ENCODE assay signal across 12 cellular contexts in the genomic region with DNA sequence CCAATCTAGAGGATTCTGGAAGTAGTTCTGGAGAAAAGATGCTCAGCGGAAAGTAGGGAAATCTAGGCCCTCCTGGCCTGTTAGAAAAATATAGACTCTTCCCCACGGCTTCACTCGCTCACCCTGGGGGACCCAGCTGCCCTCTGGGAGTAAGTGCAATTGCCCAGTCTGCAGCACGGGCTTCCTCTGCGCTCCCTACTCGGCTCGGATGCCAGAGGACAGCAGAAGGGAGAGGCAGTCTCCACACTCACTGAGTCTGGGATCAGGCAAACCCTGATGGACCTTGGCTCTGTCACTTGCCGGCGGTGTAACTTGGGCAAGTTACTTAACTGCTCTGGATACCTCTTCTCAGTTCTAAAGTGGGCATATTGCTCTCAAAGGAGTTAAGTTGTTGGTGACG. TPM values are rescaled to one million over a fixed set of nuclear protein-coding genes. Genes with fewer than 3 reads are reported as not detected.
DNase-seq lines count a peak whose midpoint lies in the region; ATAC-seq and TF ChIP-seq lines count a peak whose summit lies in the region.
"Had no signal": no experiment of that assay in that cellular context is flagged by ENCODE, and none has a peak within 500 bp of the region (broad histone marks: within the 10 kb centered on the region; RNA-seq: fewer than 3 reads in every experiment).

No MANE protein-coding gene starts in this region.

- H3K9me3 ChIP-seq in duodenal mucosa (ENCODE audit: control insufficient read depth in 1 of 2, low read length in 2 of 2) (no peaks in the 10 kb centered on the region), mesenchymal stem cell (ENCODE audit: control insufficient read depth, low read length) (no peaks in the 10 kb centered on the region), tibial artery (no peaks in the 10 kb centered on the region), OCI-LY7 (ENCODE audit: low read length) (no peaks in the 10 kb centered on the region)

- peak overlapping the region; percentile 51 for H3K4me2 ChIP-seq in mesenchymal stem cell (ENCODE audit: low read length, poor library complexity, severe bottlenecking)
- no peak overlapping the region for H3K4me2 ChIP-seq in OCI-LY7 (ENCODE audit: low read length)

- H2BK12ac ChIP-seq in mesenchymal stem cell (ENCODE audit: low read length in 2 of 2): no peak overlapping the region

- H3K14ac ChIP-seq in mesenchymal stem cell (ENCODE audit: low read length in 2 of 2): no peak overlapping the region

- H3K27me3 Mint-ChIP-seq in activated naive CD4-positive, alpha-beta T cell treated with anti-CD3 and anti-CD28 coated beads, Interleukin-2, amount 10 ng/mL, durations not matched to agents 7 days and 5 days: peaks cover 74% of the 10 kb centered on the region
- peaks cover 59% of the 10 kb centered on the region for H3K27me3 Mint-ChIP-seq in activated CD8-positive, alpha-beta T cell treated with anti-CD3 and anti-CD28 coated beads for 36 hours

- no peaks in the 10 kb centered on the region for H3K79me2 ChIP-seq in OCI-LY7 (ENCODE audit: insufficient read depth, low read depth, low read length)

- no peak for ATAC-seq in activated naive CD4-positive, alpha-beta T cell treated with anti-CD3 and anti-CD28 coated beads, Interleukin-2, amount 50 U/mL, for 72 hours
- no peak for ATAC-seq in HG03175 (IDR thresholded peaks at IDR 0.05; ENCODE audit: unreplicated experiment)
- ATAC-seq in activated CD8-positive, alpha-beta T cell treated with anti-CD3 and anti-CD28 coated beads for 36 hours: no peak
- ATAC-seq: foreskin keratinocyte had no signal

- H2AK5ac ChIP-seq in mesenchymal stem cell (ENCODE audit: low read length, severe bottlenecking): no peak overlapping the region

- no peak overlapping the region for H2BK120ac ChIP-seq in mesenchymal stem cell (ENCODE audit: low read depth, low read length)

- H3K4me3 ChIP-seq in duodenal mucosa (ENCODE audit: low read depth in 1 of 2, low read length in 2 of 2): peak overlapping the region; percentile 63 to 69
- peak overlapping the region in 1 of 2 experiments; percentile 83 for H3K4me3 ChIP-seq in mesenchymal stem cell (ENCODE audit: insufficient read depth in 1 of 2, low read depth in 1 of 2, low read length in 2 of 2)
- H3K4me3 ChIP-seq in tibial artery: peak overlapping the region; percentile 54
- H3K4me3 ChIP-seq in OCI-LY7 (ENCODE audit: low read depth, low read length, poor library complexity, severe bottlenecking): no peak overlapping the region

- H3K27ac Mint-ChIP-seq in activated naive CD4-positive, alpha-beta T cell treated with anti-CD3 and anti-CD28 coated beads, Interleukin-2, amount 10 ng/mL, durations not matched to agents 7 days and 5 days: no peak overlapping the region
- no peak overlapping the region for H3K27ac Mint-ChIP-seq in activated naive CD4-positive, alpha-beta T cell treated with anti-CD3 and anti-CD28 coated beads, Interleukin-2, amount 50 U/mL, for 72 hours
- no peak overlapping the region for H3K27ac Mint-ChIP-seq in activated CD8-positive, alpha-beta T cell treated with anti-CD3 and anti-CD28 coated beads for 36 hours

- no peak overlapping the region for H3K23ac ChIP-seq in mesenchymal stem cell (ENCODE audit: low read length in 2 of 2)

- POLR2A ChIA-PET in OCI-LY7 (lab: Charles Lee): interaction anchor here (0.6 kb wide), 2 partner anchors 29 to 421 kb away, joined by 3 to 4 read pairs; no protein-coding TSS in a partner anchor
- POLR2A ChIA-PET in activated CD8-positive, alpha-beta T cell treated with anti-CD3 and anti-CD28 coated beads for 36 hours (lab: Charles Lee): no interaction called here

- CTCF ChIA-PET in activated naive CD4-positive, alpha-beta T cell treated with anti-CD3 and anti-CD28 coated beads, Interleukin-2, amount 10 ng/mL, durations not matched to agents 7 days and 5 days (lab: Charles Lee): no interaction called here
- CTCF ChIA-PET in OCI-LY7 (lab: Charles Lee; ENCODE audit: unreplicated experiment): no interaction called here
- CTCF ChIA-PET in activated CD8-positive, alpha-beta T cell treated with anti-CD3 and anti-CD28 coated beads for 36 hours (lab: Charles Lee): interaction anchor here (1.4 kb wide), 1 partner anchor 120 kb away, joined by 4 read pairs; no protein-coding TSS in a partner anchor

- H4K91ac ChIP-seq in mesenchymal stem cell (ENCODE audit: low read length): no peak overlapping the region

- H3K27me3 ChIP-seq in duodenal mucosa (ENCODE audit: control insufficient read depth in 1 of 2, insufficient read depth in 2 of 2, low read length in 2 of 2) (peaks cover 43 to 63% of the 10 kb centered on the region in 2 donors), mesenchymal stem cell (ENCODE audit: control insufficient read depth in 1 of 2, insufficient read depth in 1 of 2, low read length in 2 of 2) (peaks cover 0 to 65% of the 10 kb centered on the region in 2 experiments), tibial artery (peaks cover 0 to 41% of the 10 kb centered on the region in 2 donors)

- no peaks in the 10 kb centered on the region for H4K20me1 ChIP-seq in OCI-LY7 (ENCODE audit: insufficient read depth, low read length)

- H3K36me3 ChIP-seq in duodenal mucosa (ENCODE audit: control insufficient read depth in 1 of 2, insufficient read depth in 2 of 2, low read length in 2 of 2) (no peaks in the 10 kb centered on the region), mesenchymal stem cell (ENCODE audit: control insufficient read depth in 1 of 2, insufficient read depth in 2 of 2, low read depth in 1 of 2, low read length in 2 of 2) (peaks cover 0 to 14% of the 10 kb centered on the region in 2 experiments), tibial artery (no peaks in the 10 kb centered on the region), OCI-LY7 (ENCODE audit: insufficient read depth, low read length) (no peaks in the 10 kb centered on the region)

- H4K8ac ChIP-seq in mesenchymal stem cell (ENCODE audit: low read length): no peak overlapping the region

- no peak overlapping the region for H2BK5ac ChIP-seq in mesenchymal stem cell (ENCODE audit: low read depth, low read length, poor library complexity, severe bottlenecking)

- H3K9ac ChIP-seq in duodenal mucosa (ENCODE audit: low read depth in 1 of 2, low read length in 2 of 2) (no peak overlapping the region), mesenchymal stem cell (ENCODE audit: low read length) (no peak overlapping the region)

- H3K4me1 ChIP-seq in duodenal mucosa (ENCODE audit: control insufficient read depth in 1 of 2, insufficient read depth in 2 of 2, low read length in 2 of 2) (peaks cover 13 to 25% of the 10 kb centered on the region in 2 donors), mesenchymal stem cell (ENCODE audit: control insufficient read depth, insufficient read depth, low read depth, low read length) (peaks cover 8% of the 10 kb centered on the region), tibial artery (peaks cover 0 to 30% (median 24%) of the 10 kb centered on the region in 4 donors), OCI-LY7 (ENCODE audit: insufficient read depth, low read length, poor library complexity, severe bottlenecking) (no peaks in the 10 kb centered on the region)
- H3K4me1 ChIP-seq: foreskin keratinocyte had no signal

- peaks cover 29% of the 10 kb centered on the region for H3K4me1 Mint-ChIP-seq in activated naive CD4-positive, alpha-beta T cell treated with anti-CD3 and anti-CD28 coated beads, Interleukin-2, amount 10 ng/mL, durations not matched to agents 7 days and 5 days
- H3K4me1 Mint-ChIP-seq in activated CD8-positive, alpha-beta T cell treated with anti-CD3 and anti-CD28 coated beads for 36 hours (ENCODE audit: low read depth): peaks cover 21% of the 10 kb centered on the region

- DNase-seq in activated naive CD4-positive, alpha-beta T cell treated with anti-CD3 and anti-CD28 coated beads, Interleukin-2, amount 10 ng/mL, durations not matched to agents 7 days and 5 days: no peak
- DNase-seq in activated naive CD4-positive, alpha-beta T cell treated with anti-CD3 and anti-CD28 coated beads, Interleukin-2, amount 50 U/mL, for 72 hours (ENCODE audit: low spot score in 2 of 2): no peak
- DNase-seq in mesenchymal stem cell (no peak), tibial artery (no peak), OCI-LY7 (ENCODE audit: low spot score) (no peak)
- no peak for DNase-seq in activated CD8-positive, alpha-beta T cell treated with anti-CD3 and anti-CD28 coated beads for 36 hours
- DNase-seq: activated CD8-positive, alpha-beta memory T cell treated with anti-CD3 and anti-CD28 coated beads, Interleukin-2, amount 50 U/mL, for 48 hours; foreskin keratinocyte; T1000 had no signal

- no peaks in the 10 kb centered on the region for H3K79me1 ChIP-seq in mesenchymal stem cell (replicated peaks; ENCODE audit: low read length, poor library complexity, severe bottlenecking)

- no peaks in the 10 kb centered on the region for H3K9me2 ChIP-seq in OCI-LY7 (ENCODE audit: insufficient read depth, low read length)

- no peaks in the 10 kb centered on the region for H3K9me3 Mint-ChIP-seq in activated naive CD4-positive, alpha-beta T cell treated with anti-CD3 and anti-CD28 coated beads, Interleukin-2, amount 10 ng/mL, durations not matched to agents 7 days and 5 days
- H3K9me3 Mint-ChIP-seq in activated naive CD4-positive, alpha-beta T cell treated with anti-CD3 and anti-CD28 coated beads, Interleukin-2, amount 50 U/mL, for 72 hours: no peaks in the 10 kb centered on the region
- no peaks in the 10 kb centered on the region for H3K9me3 Mint-ChIP-seq in activated CD8-positive, alpha-beta T cell treated with anti-CD3 and anti-CD28 coated beads for 36 hours

- 23% methylated on average over 10 of the region's 10 CpGs for WGBS in mesenchymal stem cell

- no TSS peak for BruUV-seq in OCI-LY7 (replicated peaks; lab: Mats Ljungman, UMichigan)

- TF ChIP-seq CTCF in tibial artery (IDR thresholded peaks at IDR 0.05): no peak
- no peak for TF ChIP-seq CTCF in OCI-LY7 (conservative IDR thresholded peaks at IDR 0.05; ENCODE audit: low read length)
- TF ChIP-seq CTCF in activated CD8-positive, alpha-beta T cell treated with anti-CD3 and anti-CD28 coated beads for 36 hours (IDR thresholded peaks at IDR 0.05): no peak

- H3K4ac ChIP-seq in mesenchymal stem cell (ENCODE audit: low read depth in 1 of 2, low read length in 2 of 2): no peak overlapping the region

- intact Hi-C loops in tibial artery (cut with DNase I; ENCODE audit: low total_unique reads) (no loop called here), OCI-LY7 (cut with micrococcal nuclease; ENCODE audit: unreplicated experiment) (loop anchor here (5.0 kb wide), 1 partner anchor 117 kb away; no protein-coding TSS in a partner anchor)
- intact Hi-C loops in activated CD8-positive, alpha-beta T cell treated with anti-CD3 and anti-CD28 coated beads for 36 hours (cut with micrococcal nuclease): no loop called here

- H3K27ac ChIP-seq in duodenal mucosa (ENCODE audit: low read depth, low read length) (no peak overlapping the region), mesenchymal stem cell (ENCODE audit: low read length, poor library complexity, severe bottlenecking) (peak overlapping the region; percentile 81), tibial artery (no peak overlapping the region), OCI-LY7 (ENCODE audit: low read depth, low read length, poor library complexity, severe bottlenecking) (no peak overlapping the region)
- H3K27ac ChIP-seq: foreskin keratinocyte had no signal

- H3K36me3 Mint-ChIP-seq in activated naive CD4-positive, alpha-beta T cell treated with anti-CD3 and anti-CD28 coated beads, Interleukin-2, amount 10 ng/mL, durations not matched to agents 7 days and 5 days: no peaks in the 10 kb centered on the region
- peaks cover 8% of the 10 kb centered on the region in 2 donors for H3K36me3 Mint-ChIP-seq in activated naive CD4-positive, alpha-beta T cell treated with anti-CD3 and anti-CD28 coated beads, Interleukin-2, amount 50 U/mL, for 72 hours
- no peaks in the 10 kb centered on the region for H3K36me3 Mint-ChIP-seq in activated CD8-positive, alpha-beta T cell treated with anti-CD3 and anti-CD28 coated beads for 36 hours (ENCODE audit: low read depth)

- peak overlapping the region; percentile 13 for H3K4me3 Mint-ChIP-seq in activated naive CD4-positive, alpha-beta T cell treated with anti-CD3 and anti-CD28 coated beads, Interleukin-2, amount 10 ng/mL, durations not matched to agents 7 days and 5 days
- no peak overlapping the region for H3K4me3 Mint-ChIP-seq in activated CD8-positive, alpha-beta T cell treated with anti-CD3 and anti-CD28 coated beads for 36 hours

- H3K18ac ChIP-seq in mesenchymal stem cell (ENCODE audit: low read depth in 1 of 2, low read length in 2 of 2): no peak overlapping the region

- H2AFZ ChIP-seq in mesenchymal stem cell (ENCODE audit: low read depth, low read length) (no peak overlapping the region), OCI-LY7 (ENCODE audit: low read length) (no peak overlapping the region)

- no peak overlapping the region for H2BK15ac ChIP-seq in mesenchymal stem cell (ENCODE audit: low read depth, poor library complexity, severe bottlenecking)

RNA-seq across cellular contexts. Expression of a gene that starts 2.1 kb away (rescaled TPM):
- total RNA-seq in activated naive CD4-positive, alpha-beta T cell treated with anti-CD3 and anti-CD28 coated beads, Interleukin-2, amount 50 U/mL, for 72 hours: not detected
- 1.1 TPM for polyA plus RNA-seq in mesenchymal stem cell (2013, experiment 1 of 2)
- polyA plus RNA-seq in mesenchymal stem cell (2013, experiment 2 of 2): 1.2 TPM
- not detected in 2 replicates for total RNA-seq in OCI-LY7 (2014; rRNA removed; shearing (Covaris generic))
- total RNA-seq in OCI-LY7 (2022): 0.37 and 0.38 TPM in 2 replicates
- under 1 TPM in 1 of 2 experiments, not detected in 1; 0.23 TPM for total RNA-seq in activated CD8-positive, alpha-beta T cell treated with anti-CD3 and anti-CD28 coated beads for 36 hours
- total RNA-seq: foreskin keratinocyte, mononuclear cell had no signal
- polyA plus RNA-seq: foreskin keratinocyte had no signal
